In the genomic region with DNA sequence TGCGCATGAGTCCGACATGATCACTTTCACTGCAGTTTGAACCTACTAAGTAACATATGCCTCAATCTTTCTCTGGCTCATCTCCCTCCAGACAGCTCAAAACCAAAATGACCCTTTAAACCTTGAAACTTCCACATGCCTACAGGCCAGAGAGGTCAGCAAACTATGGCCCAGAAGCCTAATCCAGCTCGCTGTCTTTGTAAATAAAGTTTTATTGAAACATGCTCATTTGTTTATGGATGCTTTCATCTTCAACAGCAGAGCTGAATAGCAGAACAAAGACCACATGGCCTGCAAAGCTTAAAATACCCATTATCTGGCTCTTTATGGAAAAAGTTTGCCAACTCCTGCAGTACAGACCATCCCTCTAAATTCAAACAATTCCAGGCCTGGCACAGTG, we compare ENCODE assay signal across 15 cellular contexts. TPM values are rescaled to one million over a fixed set of nuclear protein-coding genes. Genes with fewer than 3 reads are reported as not detected.
DNase-seq lines count a peak whose midpoint lies in the region; ATAC-seq and TF ChIP-seq lines count a peak whose summit lies in the region.
"Had no signal": no experiment of that assay in that cellular context is flagged by ENCODE, and none has a peak within 500 bp of the region (broad histone marks: within the 10 kb centered on the region; RNA-seq: fewer than 3 reads in every experiment).

No MANE protein-coding gene starts in this region.

- H3K4me1 ChIP-seq in naive thymus-derived CD4-positive, alpha-beta T cell (ENCODE audit: control insufficient read depth in 2 of 2, insufficient read depth in 2 of 2, low read length in 2 of 2): peaks cover 17 to 26% of the 10 kb centered on the region in 2 donors

- TF ChIP-seq CTCF in activated CD8-positive, alpha-beta T cell treated with anti-CD3 and anti-CD28 coated beads for 36 hours (IDR thresholded peaks at IDR 0.05): no peak

- no peak for ATAC-seq in activated CD8-positive, alpha-beta T cell treated with anti-CD3 and anti-CD28 coated beads for 36 hours
- ATAC-seq in activated CD8-positive, alpha-beta T cell treated with anti-CD3 and anti-CD28 coated beads, Interleukin-2, amount 10 ng/mL, durations not matched to agents 7 days and 5 days: no peak
- no peak for ATAC-seq in naive thymus-derived CD4-positive, alpha-beta T cell

- intact Hi-C loops in activated CD8-positive, alpha-beta T cell treated with anti-CD3 and anti-CD28 coated beads for 36 hours (cut with micrococcal nuclease): no loop called here
- intact Hi-C loops in naive thymus-derived CD4-positive, alpha-beta T cell (cut with micrococcal nuclease): loop anchor here (5.0 to 10.0 kb wide), 2 partner anchors 52 to 1560 kb away; a partner anchor contains a TSS

- H3K4me1 Mint-ChIP-seq in activated CD8-positive, alpha-beta T cell treated with anti-CD3 and anti-CD28 coated beads for 36 hours (ENCODE audit: low read depth): peaks cover 39% of the 10 kb centered on the region
- peaks cover 36% of the 10 kb centered on the region for H3K4me1 Mint-ChIP-seq in activated CD8-positive, alpha-beta T cell treated with anti-CD3 and anti-CD28 coated beads, Interleukin-2, amount 10 ng/mL, durations not matched to agents 7 days and 5 days (ENCODE audit: low read depth)
- H3K4me1 Mint-ChIP-seq in naive thymus-derived CD4-positive, alpha-beta T cell: peaks cover 33 to 63% (median 44%) of the 10 kb centered on the region in 7 donors

- no peaks in the 10 kb centered on the region for H3K27me3 Mint-ChIP-seq in activated CD8-positive, alpha-beta T cell treated with anti-CD3 and anti-CD28 coated beads for 36 hours
- H3K27me3 Mint-ChIP-seq in activated CD8-positive, alpha-beta T cell treated with anti-CD3 and anti-CD28 coated beads, Interleukin-2, amount 10 ng/mL, durations not matched to agents 7 days and 5 days (ENCODE audit: low read depth): no peaks in the 10 kb centered on the region
- H3K27me3 Mint-ChIP-seq in naive thymus-derived CD4-positive, alpha-beta T cell: no peaks in the 10 kb centered on the region

- H3K27ac Mint-ChIP-seq in activated CD8-positive, alpha-beta T cell treated with anti-CD3 and anti-CD28 coated beads for 36 hours: peak overlapping the region; percentile 1
- no peak overlapping the region for H3K27ac Mint-ChIP-seq in activated CD8-positive, alpha-beta T cell treated with anti-CD3 and anti-CD28 coated beads, Interleukin-2, amount 10 ng/mL, durations not matched to agents 7 days and 5 days
- peak overlapping the region in 6 of 9 donors; percentile 19 to 91 (median 33) for H3K27ac Mint-ChIP-seq in naive thymus-derived CD4-positive, alpha-beta T cell

- H3K36me3 Mint-ChIP-seq in activated CD8-positive, alpha-beta T cell treated with anti-CD3 and anti-CD28 coated beads for 36 hours (ENCODE audit: low read depth): peaks cover 24% of the 10 kb centered on the region
- H3K36me3 Mint-ChIP-seq in activated CD8-positive, alpha-beta T cell treated with anti-CD3 and anti-CD28 coated beads, Interleukin-2, amount 10 ng/mL, durations not matched to agents 7 days and 5 days (ENCODE audit: low read depth): peaks cover 37% of the 10 kb centered on the region
- peaks cover 0 to 16% (median 8%) of the 10 kb centered on the region in 5 donors for H3K36me3 Mint-ChIP-seq in naive thymus-derived CD4-positive, alpha-beta T cell

- no peaks in the 10 kb centered on the region for H3K9me3 ChIP-seq in naive thymus-derived CD4-positive, alpha-beta T cell (ENCODE audit: control insufficient read depth in 2 of 3, low read length in 3 of 3)
- H3K9me3 ChIP-seq: Caco-2 had no signal

- H3K4me3 ChIP-seq in naive thymus-derived CD4-positive, alpha-beta T cell (ENCODE audit: low read length): no peak overlapping the region

- peaks cover 0 to 28% (median 0%) of the 10 kb centered on the region in 3 experiments for H3K36me3 ChIP-seq in naive thymus-derived CD4-positive, alpha-beta T cell (ENCODE audit: control insufficient read depth in 2 of 3, insufficient read depth in 3 of 3, low read length in 3 of 3)

- H3K27me3 ChIP-seq in naive thymus-derived CD4-positive, alpha-beta T cell (ENCODE audit: control insufficient read depth in 2 of 2, insufficient read depth in 2 of 2, low read length in 2 of 2): no peaks in the 10 kb centered on the region

- DNase-seq in activated CD8-positive, alpha-beta T cell treated with anti-CD3 and anti-CD28 coated beads for 36 hours: no peak
- DNase-seq in activated CD8-positive, alpha-beta T cell treated with anti-CD3 and anti-CD28 coated beads, Interleukin-2, amount 10 ng/mL, durations not matched to agents 7 days and 5 days: no peak
- DNase-seq in naive thymus-derived CD4-positive, alpha-beta T cell: no peak
- no peak for DNase-seq in NCI-H146 treated with DMSO at 0.1 percent for 48 hours (lab: John Stamatoyannopoulos, UW; ENCODE audit: unreplicated experiment)
- DNase-seq: activated CD4-positive, alpha-beta T cell treated with anti-CD3 and anti-CD28 coated beads, Interleukin-2, amount 50 U/mL, for 48 hours; activated naive CD4-positive, alpha-beta T cell treated with Interleukin-2 at 50 U/mL for 16 hours; Caco-2; caudate nucleus; kidney; NCI-H2081; NCI-H774 had no signal

- POLR2A ChIA-PET in activated CD8-positive, alpha-beta T cell treated with anti-CD3 and anti-CD28 coated beads for 36 hours (lab: Charles Lee): interaction anchor here (2.0 to 5.1 kb wide), 3 partner anchors 15 to 22 kb away, joined by 6 to 40 read pairs (median 9); a partner anchor contains a TSS
- POLR2A ChIA-PET in activated CD8-positive, alpha-beta T cell treated with anti-CD3 and anti-CD28 coated beads, Interleukin-2, amount 10 ng/mL, durations not matched to agents 7 days and 5 days (lab: Charles Lee): no interaction called here
- POLR2A ChIA-PET in naive thymus-derived CD4-positive, alpha-beta T cell (lab: Charles Lee): interaction anchor here (0.6 to 1.1 kb wide), 5 partner anchors 10 to 54 kb away, joined by 3 to 9 read pairs (median 4); no protein-coding TSS in a partner anchor

- H3K27ac ChIP-seq in naive thymus-derived CD4-positive, alpha-beta T cell (ENCODE audit: low read depth, low read length): no peak overlapping the region

- no peak overlapping the region for H3K4me3 Mint-ChIP-seq in activated CD8-positive, alpha-beta T cell treated with anti-CD3 and anti-CD28 coated beads for 36 hours
- H3K4me3 Mint-ChIP-seq in activated CD8-positive, alpha-beta T cell treated with anti-CD3 and anti-CD28 coated beads, Interleukin-2, amount 10 ng/mL, durations not matched to agents 7 days and 5 days: no peak overlapping the region
- peak overlapping the region in 7 of 10 donors; percentile 5 to 95 (median 25) for H3K4me3 Mint-ChIP-seq in naive thymus-derived CD4-positive, alpha-beta T cell

- CTCF ChIA-PET in activated CD8-positive, alpha-beta T cell treated with anti-CD3 and anti-CD28 coated beads for 36 hours (lab: Charles Lee): interaction anchor here (0.8 to 4.8 kb wide), 6 partner anchors 8 to 102 kb away, joined by 3 to 62 read pairs (median 4); a partner anchor contains a TSS
- CTCF ChIA-PET in activated CD8-positive, alpha-beta T cell treated with anti-CD3 and anti-CD28 coated beads, Interleukin-2, amount 10 ng/mL, durations not matched to agents 7 days and 5 days (lab: Charles Lee): interaction anchor here (1.5 to 6.1 kb wide), 2 partner anchors 15 to 23 kb away, joined by 4 to 101 read pairs; a partner anchor contains a TSS
- CTCF ChIA-PET in naive thymus-derived CD4-positive, alpha-beta T cell (lab: Charles Lee): interaction anchor here (1.2 to 4.7 kb wide), 2 partner anchors 22 to 64 kb away, joined by 3 to 33 read pairs; a partner anchor contains a TSS

- no peaks in the 10 kb centered on the region for H3K9me3 Mint-ChIP-seq in activated CD8-positive, alpha-beta T cell treated with anti-CD3 and anti-CD28 coated beads for 36 hours
- H3K9me3 Mint-ChIP-seq in activated CD8-positive, alpha-beta T cell treated with anti-CD3 and anti-CD28 coated beads, Interleukin-2, amount 10 ng/mL, durations not matched to agents 7 days and 5 days (ENCODE audit: insufficient read depth): no peaks in the 10 kb centered on the region
- H3K9me3 Mint-ChIP-seq in naive thymus-derived CD4-positive, alpha-beta T cell: no peaks in the 10 kb centered on the region

RNA-seq across cellular contexts. Expression of a gene that starts 15.6 kb away (rescaled TPM):
- 10 to 100 TPM; 28.6 to 34.7 TPM for total RNA-seq in activated CD8-positive, alpha-beta T cell treated with anti-CD3 and anti-CD28 coated beads for 36 hours
- total RNA-seq in activated CD8-positive, alpha-beta T cell treated with anti-CD3 and anti-CD28 coated beads, Interleukin-2, amount 10 ng/mL, durations not matched to agents 7 days and 5 days: 10 to 100 TPM; 32.6 to 33.9 TPM
- 10 to 100 TPM; 21.2 to 52.9 (median 36.6) TPM for total RNA-seq in naive thymus-derived CD4-positive, alpha-beta T cell
- polyA plus RNA-seq in naive thymus-derived CD4-positive, alpha-beta T cell: 10 to 100 TPM; 11.1 to 17.5 TPM

RNA-seq across cellular contexts. Expression of a gene that starts 18.1 kb away (rescaled TPM):
- not detected for total RNA-seq in activated CD8-positive, alpha-beta T cell treated with anti-CD3 and anti-CD28 coated beads for 36 hours
- total RNA-seq in activated CD8-positive, alpha-beta T cell treated with anti-CD3 and anti-CD28 coated beads, Interleukin-2, amount 10 ng/mL, durations not matched to agents 7 days and 5 days: not detected
- not detected for total RNA-seq in naive thymus-derived CD4-positive, alpha-beta T cell
- polyA plus RNA-seq in naive thymus-derived CD4-positive, alpha-beta T cell: not detected
- total RNA-seq: Caco-2; kidney; MCF 10A; pulmonary artery endothelial cell; T-helper 2 cell treated with Interferon-gamma antibody and Interleukin-4, amounts not matched to agents 100 ng/mL and 5 ng/mL, for 36 hours; ureter had no signal

RNA-seq across cellular contexts. Expression of a gene that starts 22.7 kb away (rescaled TPM):
- total RNA-seq in activated CD8-positive, alpha-beta T cell treated with anti-CD3 and anti-CD28 coated beads for 36 hours: 10 to 100 TPM; 31.6 to 31.7 TPM
- total RNA-seq in activated CD8-positive, alpha-beta T cell treated with anti-CD3 and anti-CD28 coated beads, Interleukin-2, amount 10 ng/mL, durations not matched to agents 7 days and 5 days: 1 to 10 TPM; 6.7 to 8.0 TPM
- 1 to 10 TPM; 6.1 to 8.9 (median 7.9) TPM for total RNA-seq in naive thymus-derived CD4-positive, alpha-beta T cell
- 1 to 10 TPM; 1.2 to 1.9 TPM for polyA plus RNA-seq in naive thymus-derived CD4-positive, alpha-beta T cell

RNA-seq across cellular contexts. Expression of a gene that starts 23.4 kb away (rescaled TPM):
- 100 to 1,000 TPM; 918 to 967 TPM for total RNA-seq in activated CD8-positive, alpha-beta T cell treated with anti-CD3 and anti-CD28 coated beads for 36 hours
- 100 to 1,000 TPM; 634 to 652 TPM for total RNA-seq in activated CD8-positive, alpha-beta T cell treated with anti-CD3 and anti-CD28 coated beads, Interleukin-2, amount 10 ng/mL, durations not matched to agents 7 days and 5 days
- total RNA-seq in naive thymus-derived CD4-positive, alpha-beta T cell: 100 to 1,000 TPM; 301 to 537 (median 405) TPM
- 1,000 to 10,000 TPM; 1,209 to 1,262 TPM for polyA plus RNA-seq in naive thymus-derived CD4-positive, alpha-beta T cell

RNA-seq across cellular contexts. Expression of a gene that starts 47.1 kb away (rescaled TPM):
- total RNA-seq in activated CD8-positive, alpha-beta T cell treated with anti-CD3 and anti-CD28 coated beads for 36 hours: 1 to 10 TPM; 5.9 to 6.8 TPM
- total RNA-seq in activated CD8-positive, alpha-beta T cell treated with anti-CD3 and anti-CD28 coated beads, Interleukin-2, amount 10 ng/mL, durations not matched to agents 7 days and 5 days: 1 to 10 TPM; 7.0 to 9.2 TPM
- total RNA-seq in naive thymus-derived CD4-positive, alpha-beta T cell: 1 to 10 TPM; 4.6 to 7.4 (median 6.0) TPM
- polyA plus RNA-seq in naive thymus-derived CD4-positive, alpha-beta T cell: under 1 TPM in 1 of 2 donors, not detected in 1; 0.15 TPM
- total RNA-seq: MCF 10A had no signal

Comparison
In these comparisons a context has a peak if more than half of its experiments do, and no peak if none do; other contexts are left out.
1. H3K4me3 Mint-ChIP-seq: peak in naive thymus-derived CD4-positive, alpha-beta T cell (7 of 10); none in activated CD8-positive, alpha-beta T cell treated with anti-CD3 and anti-CD28 coated beads for 36 hours (single experiment) and activated CD8-positive, alpha-beta T cell treated with anti-CD3 and anti-CD28 coated beads, Interleukin-2, amount 10 ng/mL, durations not matched to agents 7 days and 5 days (single experiment).